In genomic region chr12:46933947-46934346, GRCh38 we compare ENCODE assay signal across 8 cellular contexts.
DNase-seq lines count a peak whose midpoint lies in the region; ATAC-seq, FAIRE-seq and TF ChIP-seq lines count a peak whose summit lies in the region.

No MANE protein-coding gene starts in this region.

- no peak for TF ChIP-seq POLR2A in GM12892 (IDR thresholded peaks at IDR 0.05; ENCODE audit: low read depth, low read length)

- CTCF ChIA-PET in AG04449 (lab: Yijun Ruan, JAX), result interaction anchor here (0.7 to 7.9 kb wide), 32 partner anchors 9 to 809 kb away, joined by 3 to 159 read pairs (median 5); no protein-coding TSS in a partner anchor

- ATAC-seq in HG02938 (IDR thresholded peaks at IDR 0.05; ENCODE audit: unreplicated experiment) (no peak), HG03039 (IDR thresholded peaks at IDR 0.05; ENCODE audit: unreplicated experiment) (no peak)

- H3K4me3 ChIP-seq in AG04449 (ENCODE audit: low read depth, low read length) (no peak overlapping the region), fibroblast of mammary gland (ENCODE audit: control insufficient read depth, low read depth, low read length) (no peak overlapping the region)

- POLR2A ChIA-PET in AG04449 (lab: Yijun Ruan, JAX), result interaction anchor here (1.1 kb wide), 1 partner anchor 569 kb away, joined by 3 read pairs; no protein-coding TSS in a partner anchor

- TF ChIP-seq CTCF in AG04449 (IDR thresholded peaks at IDR 0.05; ENCODE audit: insufficient read depth, low read length, missing control alignments), result peak; percentile 56
- peak; percentile 68 for TF ChIP-seq CTCF in fibroblast of mammary gland (conservative IDR thresholded peaks at IDR 0.05; ENCODE audit: control insufficient read depth, insufficient read depth, low read depth, low read length)

- peak; percentile 30 for FAIRE-seq in GM12892 (lab: Jason Lieb, UNC)

- DNase-seq in AG04449 (ENCODE audit: low read depth, low spot score) (no peak), GM12892 (ENCODE audit: insufficient read length) (no peak), RKO (ENCODE audit: low spot score) (peak; percentile 77), fibroblast of mammary gland (ENCODE audit: low read depth) (peak; percentile 76), pons (ENCODE audit: low spot score) (peak; percentile 73), NCI-H2107 (lab: John Stamatoyannopoulos, UW) (no peak)

Comparison
In these comparisons a context has a peak if more than half of its experiments do, and no peak if none do; other contexts are left out.
1. DNase-seq: peak in RKO (single experiment), fibroblast of mammary gland (single experiment) and pons (single experiment); none in AG04449 (single experiment), GM12892 (single experiment) and NCI-H2107 (single experiment).